ENCODE assay signal across 9 cellular contexts in genomic region chr7:93232673-93233018, GRCh38. TPM values are rescaled to one million over a fixed set of nuclear protein-coding genes. Genes with fewer than 3 reads are reported as not detected.
DNase-seq lines count a peak whose midpoint lies in the region; ATAC-seq and TF ChIP-seq lines count a peak whose summit lies in the region.
"Had no signal": no experiment of that assay in that cellular context is flagged by ENCODE, and none has a peak within 500 bp of the region (broad histone marks: within the 10 kb centered on the region; RNA-seq: fewer than 3 reads in every experiment).

No MANE protein-coding gene starts in this region.

- H3K4me3 ChIP-seq in hepatocyte (peak overlapping the region; percentile 55), smooth muscle cell (peak overlapping the region; percentile 96)

- H3K27me3 Mint-ChIP-seq in WTC11 (ENCODE audit: low read depth): peaks cover 4% of the 10 kb centered on the region

- DNase-seq in WTC11 (ENCODE audit: low spot score) (no peak), hepatocyte (ENCODE audit: low spot score) (no peak), smooth muscle cell (lab: John Stamatoyannopoulos, UW; ENCODE audit: unreplicated experiment) (no peak), AG08395 (ENCODE audit: low spot score) (no peak)
- no peak for DNase-seq in activated effector memory CD4-positive, alpha-beta T cell treated with Interleukin-2 at 50 U/mL for 16 hours

- H3F3A ChIP-seq in smooth muscle cell (ENCODE audit: low read depth): no peaks in the 10 kb centered on the region

- H3K36me3 ChIP-seq in hepatocyte (replicated peaks; ENCODE audit: insufficient read depth, low read depth) (no peaks in the 10 kb centered on the region), smooth muscle cell (ENCODE audit: low read depth) (no peaks in the 10 kb centered on the region)

- H3K36me3 Mint-ChIP-seq in WTC11: no peaks in the 10 kb centered on the region

- no peaks in the 10 kb centered on the region for H3K9me2 ChIP-seq in hepatocyte (replicated peaks; ENCODE audit: insufficient read depth)

- H3K4me1 ChIP-seq in hepatocyte (ENCODE audit: insufficient read depth) (no peaks in the 10 kb centered on the region), smooth muscle cell (ENCODE audit: low read depth) (peaks cover 5% of the 10 kb centered on the region)

- peak overlapping the region; percentile 81 for H3K4me2 ChIP-seq in hepatocyte
- peak overlapping the region; percentile 99 for H3K4me2 ChIP-seq in smooth muscle cell

- 7% methylated on average over 8 of the region's 8 CpGs for WGBS in hepatocyte (ENCODE audit: low lambda C conversion rate, missing lambda C conversion rate)
- 7% methylated on average over 8 of the region's 8 CpGs for WGBS in smooth muscle cell (ENCODE audit: low lambda C conversion rate)

- H3K27me3 ChIP-seq in hepatocyte (no peaks in the 10 kb centered on the region), smooth muscle cell (ENCODE audit: low read depth) (no peaks in the 10 kb centered on the region)

- peak overlapping the region; percentile 99 for H3K4me3 Mint-ChIP-seq in WTC11

- H4K20me1 ChIP-seq in hepatocyte (ENCODE audit: insufficient read depth, poor library complexity, severe bottlenecking): no peaks in the 10 kb centered on the region
- H4K20me1 ChIP-seq in smooth muscle cell (ENCODE audit: low read depth): peaks cover 5% of the 10 kb centered on the region

- POLR2A ChIA-PET in WTC11 (lab: Charles Lee): interaction anchor here (0.8 kb wide), 1 partner anchor 23 kb away, joined by 3 read pairs; no protein-coding TSS in a partner anchor

- CTCF ChIA-PET in WTC11 (lab: Charles Lee): interaction anchor here (0.8 to 1.7 kb wide), 5 partner anchors 9 to 319 kb away, joined by 3 to 13 read pairs (median 4); no protein-coding TSS in a partner anchor

- no peaks in the 10 kb centered on the region for H3K4me1 Mint-ChIP-seq in WTC11

- H3K9me3 Mint-ChIP-seq in WTC11: no peaks in the 10 kb centered on the region

- H3K9ac ChIP-seq in smooth muscle cell (ENCODE audit: low read depth): peak overlapping the region; percentile 34

- H3K9me3 ChIP-seq in hepatocyte (ENCODE audit: low read depth): no peaks in the 10 kb centered on the region
- no peaks in the 10 kb centered on the region for H3K9me3 ChIP-seq in smooth muscle cell (replicated peaks; ENCODE audit: low read depth)

- no peak overlapping the region for H3K27ac Mint-ChIP-seq in WTC11

- H3K27ac ChIP-seq in hepatocyte (no peak overlapping the region), smooth muscle cell (ENCODE audit: low read depth) (no peak overlapping the region)

- peak overlapping the region; percentile 85 for H2AFZ ChIP-seq in hepatocyte
- H2AFZ ChIP-seq in smooth muscle cell (ENCODE audit: low read depth): peak overlapping the region; percentile 100

- ATAC-seq in GM18511 (IDR thresholded peaks at IDR 0.05; ENCODE audit: unreplicated experiment): peak; percentile 10
- peak; percentile 6 for ATAC-seq in HG03045 (IDR thresholded peaks at IDR 0.05; ENCODE audit: unreplicated experiment)
- no peak for ATAC-seq in WTC11
- ATAC-seq in HG03457 (IDR thresholded peaks at IDR 0.05; ENCODE audit: unreplicated experiment): no peak

- H3K79me2 ChIP-seq in hepatocyte (peaks cover 35% of the 10 kb centered on the region), smooth muscle cell (ENCODE audit: low read depth) (peaks cover 23% of the 10 kb centered on the region)

- TF ChIP-seq CTCF in WTC11 (IDR thresholded peaks at IDR 0.05) (no peak), hepatocyte (IDR thresholded peaks at IDR 0.05; ENCODE audit: poor library complexity) (no peak), smooth muscle cell (IDR thresholded peaks at IDR 0.05; ENCODE audit: borderline replicate concordance, insufficient read depth, poor library complexity, severe bottlenecking) (no peak)

TF ChIP-seq in WTC11, 78 proteins besides CTCF, POLR2A, EP300 and RAD21:
- TF ChIP-seq ZNF512 (CRISPR knock-in tag; IDR thresholded peaks at IDR 0.05; ENCODE audit: borderline replicate concordance) (no peak), USF1 (CRISPR knock-in tag; IDR thresholded peaks at IDR 0.05) (no peak), ZNF671 (CRISPR knock-in tag; IDR thresholded peaks at IDR 0.05) (no peak), MXD4 (CRISPR knock-in tag; IDR thresholded peaks at IDR 0.05; ENCODE audit: borderline replicate concordance) (no peak)

RNA-seq across cellular contexts. Expression of gene VPS50, which starts 0.5 kb away (rescaled TPM):
- total RNA-seq in WTC11 (2021) (9.2 to 11.2 TPM (median 10.4 TPM) in 3 replicates), hepatocyte (32.5 and 32.7 TPM in 2 replicates), smooth muscle cell (26.7 and 29.7 TPM in 2 replicates)
- polyA plus RNA-seq in hepatocyte (10.4 and 10.5 TPM in 2 replicates), smooth muscle cell (5.5 and 7.7 TPM in 2 replicates)

RNA-seq across cellular contexts. Expression of gene HEPACAM2, which starts 6.4 kb away (rescaled TPM):
- total RNA-seq in WTC11 (2021): 0.18 TPM in 1 of 3 replicates, not detected in the others
- total RNA-seq in hepatocyte: 15.7 and 19.8 TPM in 2 replicates
- polyA plus RNA-seq in hepatocyte: 14.0 and 15.0 TPM in 2 replicates
- total RNA-seq in smooth muscle cell: not detected in 2 replicates
- polyA plus RNA-seq in smooth muscle cell: not detected in 2 replicates
- total RNA-seq: activated CD8-positive, alpha-beta memory T cell treated with anti-CD3 and anti-CD28 coated beads for 36 hours had no signal

Comparison
In these comparisons a context has a peak if more than half of its experiments do, and no peak if none do; other contexts are left out.
1. ATAC-seq: peak in GM18511 (single experiment) and HG03045 (single experiment); none in WTC11 (single experiment) and HG03457 (single experiment).
2. RNA of gene HEPACAM2, which starts 6.4 kb away (total RNA-seq): 15.7 to 19.8 TPM in hepatocyte; 0.18 TPM in WTC11 and not detected in smooth muscle cell; every median in the first group is over 10 times any median in the second.